Comparison of ENCODE assay signal across 1 cellular context in genomic region chr13:29521336-29521735, GRCh38.
TF ChIP-seq lines count a peak whose summit lies in the region.

No MANE protein-coding gene starts in this region.

TF ChIP-seq in endothelial cell of umbilical vein, 7 proteins besides CTCF, POLR2A, EP300 and RAD21 (continued from another document):
- TF ChIP-seq, protein P1, sequence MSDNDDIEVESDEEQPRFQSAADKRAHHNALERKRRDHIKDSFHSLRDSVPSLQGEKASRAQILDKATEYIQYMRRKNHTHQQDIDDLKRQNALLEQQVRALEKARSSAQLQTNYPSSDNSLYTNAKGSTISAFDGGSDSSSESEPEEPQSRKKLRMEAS (IDR thresholded peaks at IDR 0.05; ENCODE audit: insufficient read depth, insufficient read length): no peak
